Comparison of ENCODE assay signal across 11 cellular contexts in genomic region chr1:100184536-100184935, GRCh38. TPM values are rescaled to one million over a fixed set of nuclear protein-coding genes. Genes with fewer than 3 reads are reported as not detected.
DNase-seq lines count a peak whose midpoint lies in the region; ATAC-seq and TF ChIP-seq lines count a peak whose summit lies in the region.
"Had no signal": no experiment of that assay in that cellular context is flagged by ENCODE, and none has a peak within 500 bp of the region (broad histone marks: within the 10 kb centered on the region; RNA-seq: fewer than 3 reads in every experiment).

No MANE protein-coding gene starts in this region.

- H3K27ac ChIP-seq in BLaER1 (no peak overlapping the region), OCI-LY7 (ENCODE audit: low read depth, low read length, poor library complexity, severe bottlenecking) (peak overlapping the region; percentile 1)

- no peaks in the 10 kb centered on the region for H3K27me3 ChIP-seq in BLaER1

- peak; percentile 77 for ATAC-seq in GM19043 (IDR thresholded peaks at IDR 0.05; ENCODE audit: low read depth, unreplicated experiment)
- ATAC-seq in HG03064 (IDR thresholded peaks at IDR 0.05; ENCODE audit: low read depth, unreplicated experiment): peak; percentile 79

- no peaks in the 10 kb centered on the region for H3K36me3 ChIP-seq in BLaER1
- no peaks in the 10 kb centered on the region for H3K36me3 ChIP-seq in OCI-LY7 (ENCODE audit: insufficient read depth, low read length)

- H3K9ac ChIP-seq in BLaER1: no peak overlapping the region

- no peak for TF ChIP-seq CTCF in OCI-LY7 (conservative IDR thresholded peaks at IDR 0.05; ENCODE audit: low read length)

- CTCF ChIA-PET in OCI-LY7 (lab: Charles Lee; ENCODE audit: unreplicated experiment): no interaction called here

- H3K4me1 ChIP-seq in BLaER1 (peaks cover 21% of the 10 kb centered on the region), OCI-LY7 (ENCODE audit: insufficient read depth, low read length, poor library complexity, severe bottlenecking) (peaks cover 11% of the 10 kb centered on the region)

- 0 out of 2 replicates have a peak overlapping the region, but pooled peaks have one; percentile 9 for H3K4me2 ChIP-seq in BLaER1
- H3K4me2 ChIP-seq in OCI-LY7 (ENCODE audit: low read length): peak overlapping the region; percentile 13; the same call in 1 of the 2 replicates

- DNase-seq in OCI-LY7 (ENCODE audit: low spot score): peak; percentile 57
- DNase-seq in T1000 (lab: John Stamatoyannopoulos, UW): no peak
- DNase-seq in NCI-H128 (lab: John Stamatoyannopoulos, UW; ENCODE audit: unreplicated experiment): no peak
- DNase-seq in NCI-H524 treated with DMSO at 0.1 percent for 48 hours (lab: John Stamatoyannopoulos, UW): no peak
- DNase-seq in dermis blood vessel endothelial cell: no peak
- DNase-seq: activated naive CD8-positive, alpha-beta T cell treated with anti-CD3 and anti-CD28 coated beads, Interleukin-2, amount 10 ng/mL, durations not matched to agents 7 days and 5 days; NCI-H510A; nucleus accumbens had no signal

- no peak overlapping the region; the same call in 1 of the 2 replicates for H2AFZ ChIP-seq in OCI-LY7 (ENCODE audit: low read length)

- intact Hi-C loops in OCI-LY7 (cut with micrococcal nuclease; ENCODE audit: unreplicated experiment): no loop called here

- H4K20me1 ChIP-seq in BLaER1 (no peaks in the 10 kb centered on the region), OCI-LY7 (ENCODE audit: insufficient read depth, low read length) (no peaks in the 10 kb centered on the region)

- no peaks in the 10 kb centered on the region for H3K9me2 ChIP-seq in OCI-LY7 (ENCODE audit: insufficient read depth, low read length)

- POLR2A ChIA-PET in OCI-LY7 (lab: Charles Lee): no interaction called here

- no TSS peak for BruUV-seq in OCI-LY7 (replicated peaks; lab: Mats Ljungman, UMichigan)

- H3K9me3 ChIP-seq in BLaER1 (0 out of 2 replicates have a peak, but pooled peaks cover 4% of the 10 kb centered on the region), OCI-LY7 (ENCODE audit: low read length) (no peaks in the 10 kb centered on the region)

- H3K79me2 ChIP-seq in OCI-LY7 (ENCODE audit: insufficient read depth, low read depth, low read length): no peaks in the 10 kb centered on the region

- H3K4me3 ChIP-seq in BLaER1: no peak overlapping the region
- no peak overlapping the region for H3K4me3 ChIP-seq in OCI-LY7 (ENCODE audit: low read depth, low read length, poor library complexity, severe bottlenecking)

RNA-seq across cellular contexts. Expression of gene LRRC39, which starts 6.5 kb away (rescaled TPM):
- 0.51 and 1.5 TPM in 2 replicates for total RNA-seq in OCI-LY7 (2014; rRNA removed; shearing (Covaris generic))
- 0.96 and 1.8 TPM in 2 replicates for total RNA-seq in OCI-LY7 (2022)
- 0.09 TPM in 1 of 2 replicates, not detected in the other for total RNA-seq in dermis blood vessel endothelial cell

RNA-seq across cellular contexts. Expression of gene TRMT13, which starts 51.6 kb away (rescaled TPM):
- total RNA-seq in OCI-LY7 (2014; rRNA removed; shearing (Covaris generic)): 14.5 and 24.2 TPM in 2 replicates
- total RNA-seq in OCI-LY7 (2022): 28.7 TPM in 2 replicates
- total RNA-seq in dermis blood vessel endothelial cell: 8.0 and 12.7 TPM in 2 replicates

RNA-seq across cellular contexts. Expression of gene SASS6, which starts 51.8 kb away (rescaled TPM):
- 12.1 and 12.6 TPM in 2 replicates for total RNA-seq in OCI-LY7 (2014; rRNA removed; shearing (Covaris generic))
- total RNA-seq in OCI-LY7 (2022) (18.7 and 21.2 TPM in 2 replicates), dermis blood vessel endothelial cell (3.2 and 5.9 TPM in 2 replicates)
